23 cellular contexts compared by ENCODE assay signal in the genomic region with DNA sequence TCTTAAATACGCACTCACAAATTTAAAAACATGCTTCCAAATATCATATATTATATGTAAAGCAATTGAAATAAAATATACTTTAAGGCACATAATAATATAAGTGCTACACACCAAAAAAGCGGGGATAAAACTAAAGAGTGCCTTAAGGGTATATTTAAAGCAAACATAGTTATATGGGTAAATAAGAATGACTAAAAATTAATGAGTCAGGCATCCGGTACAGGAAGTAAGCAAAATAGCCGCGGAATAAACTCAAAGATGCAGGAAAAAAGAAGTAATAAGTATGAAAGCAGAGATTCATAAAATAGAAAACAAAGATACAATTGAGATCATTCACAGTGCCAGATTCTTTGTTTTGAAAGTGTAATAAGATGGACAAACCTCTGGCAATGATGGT.
"Had no signal": no experiment of that assay in that cellular context is flagged by ENCODE, and none has a peak within 500 bp of the region (broad histone marks: within the 10 kb centered on the region; RNA-seq: fewer than 3 reads in every experiment).

No MANE protein-coding gene starts in this region.

- H3K27ac ChIP-seq: brain microvascular endothelial cell had no signal

- FAIRE-seq: RCC 7860, TTC549 had no signal

- H3K36me3 ChIP-seq: brain microvascular endothelial cell had no signal

- ATAC-seq: T-cell had no signal

- H3K27me3 Mint-ChIP-seq: activated B cell treated with CpG ODN at 0.5 μM for 24 hours; activated CD4-positive, alpha-beta memory T cell treated with anti-CD3 and anti-CD28 coated beads, Interleukin-2, amount 10 ng/mL, durations not matched to agents 7 days and 5 days; activated CD4-positive, alpha-beta T cell treated with anti-CD3 and anti-CD28 coated beads, Interleukin-2, amount 10 ng/mL, durations not matched to agents 7 days and 5 days; activated naive CD4-positive, alpha-beta T cell treated with anti-CD3 and anti-CD28 coated beads, Interleukin-2, amount 10 ng/mL, durations not matched to agents 7 days and 5 days; activated naive CD8-positive, alpha-beta T cell treated with anti-CD3 and anti-CD28 coated beads for 36 hours; T-cell had no signal

- H3K4me1 Mint-ChIP-seq: activated B cell treated with CpG ODN at 0.5 μM for 24 hours; activated CD4-positive, alpha-beta memory T cell treated with anti-CD3 and anti-CD28 coated beads, Interleukin-2, amount 10 ng/mL, durations not matched to agents 7 days and 5 days; activated CD4-positive, alpha-beta T cell treated with anti-CD3 and anti-CD28 coated beads, Interleukin-2, amount 10 ng/mL, durations not matched to agents 7 days and 5 days; activated naive CD4-positive, alpha-beta T cell treated with anti-CD3 and anti-CD28 coated beads, Interleukin-2, amount 10 ng/mL, durations not matched to agents 7 days and 5 days; activated naive CD8-positive, alpha-beta T cell treated with anti-CD3 and anti-CD28 coated beads for 36 hours; T-cell had no signal

- H3K27ac Mint-ChIP-seq: activated B cell treated with CpG ODN at 0.5 μM for 24 hours; activated CD4-positive, alpha-beta memory T cell treated with anti-CD3 and anti-CD28 coated beads, Interleukin-2, amount 10 ng/mL, durations not matched to agents 7 days and 5 days; activated CD4-positive, alpha-beta T cell treated with anti-CD3 and anti-CD28 coated beads, Interleukin-2, amount 10 ng/mL, durations not matched to agents 7 days and 5 days; activated naive CD4-positive, alpha-beta T cell treated with anti-CD3 and anti-CD28 coated beads, Interleukin-2, amount 10 ng/mL, durations not matched to agents 7 days and 5 days; activated naive CD8-positive, alpha-beta T cell treated with anti-CD3 and anti-CD28 coated beads for 36 hours; activated T-helper 2 cell treated with anti-CD3 and anti-CD28 coated beads, Interferon-gamma antibody, Interleukin-2, Interleukin-4, amounts not matched to agents 10 μg/mL and 5 μg/mL and 100 μg/mL, durations not matched to agents 14 hours and 24 hours and 36 hours; T-cell had no signal

- H3K36me3 Mint-ChIP-seq: activated naive CD4-positive, alpha-beta T cell treated with anti-CD3 and anti-CD28 coated beads, Interleukin-2, amount 10 ng/mL, durations not matched to agents 7 days and 5 days; activated naive CD8-positive, alpha-beta T cell treated with anti-CD3 and anti-CD28 coated beads for 36 hours; T-cell had no signal

- H3K4me3 Mint-ChIP-seq: activated B cell treated with CpG ODN at 0.5 μM for 24 hours; activated CD4-positive, alpha-beta memory T cell treated with anti-CD3 and anti-CD28 coated beads, Interleukin-2, amount 10 ng/mL, durations not matched to agents 7 days and 5 days; activated CD4-positive, alpha-beta T cell treated with anti-CD3 and anti-CD28 coated beads, Interleukin-2, amount 10 ng/mL, durations not matched to agents 7 days and 5 days; activated naive CD4-positive, alpha-beta T cell treated with anti-CD3 and anti-CD28 coated beads, Interleukin-2, amount 10 ng/mL, durations not matched to agents 7 days and 5 days; activated naive CD8-positive, alpha-beta T cell treated with anti-CD3 and anti-CD28 coated beads for 36 hours; T-cell had no signal

- DNase-seq: activated B cell treated with CpG ODN at 0.5 μM for 24 hours; activated CD4-positive, alpha-beta memory T cell treated with anti-CD3 and anti-CD28 coated beads, Interleukin-2, amount 10 ng/mL, durations not matched to agents 7 days and 5 days; activated CD4-positive, alpha-beta T cell treated with anti-CD3 and anti-CD28 coated beads, Interleukin-2, amount 10 ng/mL, durations not matched to agents 7 days and 5 days; activated gamma-delta T cell treated with Interleukin-2 at 50 U/mL for 16 hours; activated naive CD4-positive, alpha-beta T cell treated with anti-CD3 and anti-CD28 coated beads, Interleukin-2, amount 10 ng/mL, durations not matched to agents 7 days and 5 days; activated naive CD8-positive, alpha-beta T cell treated with anti-CD3 and anti-CD28 coated beads for 36 hours; activated T-cell treated with anti-CD3 and anti-CD28 coated beads for 4 hours; activated T-cell treated with anti-CD3 and anti-CD28 coated beads, Interleukin-2, amount 50 U/mL, for 48 hours; brain microvascular endothelial cell; caudate nucleus; MM.1S; NCI-H1105 treated with DMSO at 0.1 percent for 48 hours; NCI-H1436 treated with DMSO at 0.1 percent for 48 hours; NCI-H187; NCI-H2081; NCI-H510A treated with DMSO at 0.1 percent for 48 hours; SIG-M5; T-cell; T-helper 2 cell; T1000 had no signal

- H3K27me3 ChIP-seq: brain microvascular endothelial cell had no signal
